ENCODE assay signal across 8 cellular contexts in the genomic region with DNA sequence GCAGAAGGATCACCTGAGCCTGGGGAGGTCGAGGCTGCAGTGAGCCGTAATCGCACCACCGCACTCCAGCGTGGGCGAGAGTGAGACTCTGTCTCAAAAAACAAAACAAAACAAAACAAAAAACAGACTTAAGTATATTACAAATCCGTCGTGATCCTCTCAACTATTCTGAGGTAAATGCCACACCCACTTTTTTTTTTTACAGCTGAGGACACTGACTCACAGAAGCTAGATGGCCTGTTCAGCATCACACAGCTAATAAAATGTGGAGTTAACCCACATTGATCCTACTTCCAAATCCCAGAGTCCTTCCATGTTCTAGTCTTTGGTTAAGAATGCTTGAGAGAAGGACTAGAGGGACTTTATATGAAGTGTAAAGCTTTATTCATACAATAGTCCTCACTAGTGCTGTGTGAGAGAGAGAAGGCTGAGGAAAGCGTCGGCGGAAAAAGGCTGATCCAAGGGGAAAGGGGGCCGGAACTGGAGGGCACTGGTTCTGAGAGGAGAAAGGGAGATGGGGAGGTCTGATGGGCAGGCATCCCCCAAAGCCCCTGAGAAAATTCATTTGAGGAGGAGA. TPM values are rescaled to one million over a fixed set of nuclear protein-coding genes. Genes with fewer than 3 reads are reported as not detected.
DNase-seq lines count a peak whose midpoint lies in the region; ATAC-seq, FAIRE-seq and TF ChIP-seq lines count a peak whose summit lies in the region.

No MANE protein-coding gene starts in this region.

- H3K36me3 ChIP-seq in DND-41 (ENCODE audit: insufficient read depth, low read length) = peaks cover 20% of the 10 kb centered on the region
- peaks cover 45% of the 10 kb centered on the region for H3K36me3 ChIP-seq in HUES48 (ENCODE audit: control insufficient read depth, insufficient read depth, low read length)
- peaks cover 9% of the 10 kb centered on the region; the same call in 1 of the 3 replicates for H3K36me3 ChIP-seq in K562 (ENCODE audit: control insufficient read depth, insufficient read depth, low read length)
- peaks cover 2% of the 10 kb centered on the region for H3K36me3 ChIP-seq in mesendoderm (ENCODE audit: control insufficient read depth, insufficient read depth, low read length)

- in situ Hi-C loops in K562 (cut with MboI) = no loop called here

- no peaks in the 10 kb centered on the region for H3K27me3 ChIP-seq in DND-41 (ENCODE audit: insufficient read depth, low read length, poor library complexity)
- H3K27me3 ChIP-seq in HUES48 (ENCODE audit: control insufficient read depth, insufficient read depth, low read length) = no peaks in the 10 kb centered on the region
- H3K27me3 ChIP-seq in K562 (ENCODE audit: control insufficient read depth in 2 of 2, insufficient read depth in 2 of 2, low read length in 2 of 2) = no peaks in the 10 kb centered on the region
- H3K27me3 ChIP-seq in mesendoderm (ENCODE audit: insufficient read depth, low read length, poor library complexity) = no peaks in the 10 kb centered on the region

- 31% methylated on average over 11 of the region's 12 CpGs for WGBS in K562 (ENCODE audit: insufficient coverage, low coverage, missing lambda C conversion rate)
- no CpG with 5 or more reads among the region's 12 CpGs for WGBS in mesendoderm (ENCODE audit: extremely low coverage, insufficient coverage, low lambda C conversion rate)

- ATAC-seq in DND-41 (ENCODE audit: insufficient read depth, low read depth) = no peak; the same call in 2 of the 3 replicates
- ATAC-seq in K562 = peak; percentile 61
- no peak for ATAC-seq in GM21390 (IDR thresholded peaks at IDR 0.05; ENCODE audit: unreplicated experiment)
- no peak for ATAC-seq in GM19324 (IDR thresholded peaks at IDR 0.05; ENCODE audit: low FRiP score, unreplicated experiment)
- no peak for ATAC-seq in GM18511 (IDR thresholded peaks at IDR 0.05; ENCODE audit: unreplicated experiment)

- TF ChIP-seq POLR2A in K562 (conservative IDR thresholded peaks at IDR 0.05) = no peak

- peaks cover 2% of the 10 kb centered on the region for H3K79me1 ChIP-seq in mesendoderm (ENCODE audit: low read length)

- CTCF ChIA-PET in K562 (lab: Yijun Ruan, JAX; ENCODE audit: low intra/inter-chr PET ratio) = no interaction called here

- TF ChIP-seq CTCF in DND-41 (IDR thresholded peaks at IDR 0.05; ENCODE audit: borderline replicate concordance, extremely low read depth, low read length, poor library complexity, severe bottlenecking) (no peak), K562 (IDR thresholded peaks at IDR 0.05 in 2 of 3, conservative IDR thresholded peaks at IDR 0.05 in 1 of 3; ENCODE audit: insufficient read depth in 2 of 3, low read depth in 1 of 3, low read length in 3 of 3) (no peak)

- no peaks in the 10 kb centered on the region for H4K20me1 ChIP-seq in DND-41 (ENCODE audit: insufficient read depth, low read length)
- H4K20me1 ChIP-seq in K562 (replicated peaks; ENCODE audit: control insufficient read depth, insufficient read depth, low read length) = no peaks in the 10 kb centered on the region

- TSS peak; percentile 91 for BruUV-seq in K562 (replicated peaks; lab: Mats Ljungman, UMichigan)

- intact Hi-C loops in K562 (cut with micrococcal nuclease) = no loop called here

- H3K4me1 ChIP-seq in DND-41 (ENCODE audit: insufficient read depth, low read length) (peaks cover 22% of the 10 kb centered on the region), HUES48 (ENCODE audit: control insufficient read depth, insufficient read depth, low read length) (no peaks in the 10 kb centered on the region), K562 (replicated peaks in 1 of 2; ENCODE audit: control insufficient read depth in 2 of 2, insufficient read depth in 2 of 2, low read length in 2 of 2) (peaks cover 0 to 9% of the 10 kb centered on the region in 2 experiments; a peak in 3 of 5 replicates), mesendoderm (ENCODE audit: control insufficient read depth, low read depth, low read length) (peaks cover 2% of the 10 kb centered on the region)

- H3K18ac ChIP-seq in mesendoderm (ENCODE audit: low read length) = no peak overlapping the region

- H3K9me1 ChIP-seq in K562 (ENCODE audit: control insufficient read depth, insufficient read depth, low read length) = no peaks in the 10 kb centered on the region

- no peak for TF ChIP-seq EP300 in K562 (IDR thresholded peaks at IDR 0.05; ENCODE audit: low read length)

- H3K56ac ChIP-seq in mesendoderm (ENCODE audit: low read length) = peak overlapping the region; percentile 97

- H4K5ac ChIP-seq in mesendoderm (ENCODE audit: low read length) = no peak overlapping the region

- POLR2A ChIA-PET in K562 (lab: Yijun Ruan, JAX) = interaction anchor here (0.6 to 1.9 kb wide), 4 partner anchors 11 to 39 kb away, joined by 3 to 8 read pairs (median 4); a partner anchor contains a TSS

- H3K79me2 ChIP-seq in DND-41 (ENCODE audit: insufficient read depth, low read length) = peaks cover 32% of the 10 kb centered on the region
- H3K79me2 ChIP-seq in K562 (ENCODE audit: control insufficient read depth, insufficient read depth, low read length) = peaks cover 15% of the 10 kb centered on the region
- peaks cover 2% of the 10 kb centered on the region for H3K79me2 ChIP-seq in mesendoderm (ENCODE audit: control insufficient read depth, insufficient read depth, low read length)

- H4K8ac ChIP-seq in mesendoderm (ENCODE audit: low read depth, low read length) = no peak overlapping the region

- H3K4me2 ChIP-seq in DND-41 (ENCODE audit: insufficient read depth, low read length) (peak overlapping the region; percentile 98), K562 (ENCODE audit: insufficient read depth, low read length) (peak overlapping the region; percentile 93), mesendoderm (ENCODE audit: low read length) (peak overlapping the region; percentile 3)

- no peak for TF ChIP-seq RAD21 in K562 (CRISPR knock-in tag; conservative IDR thresholded peaks at IDR 0.05 in 1 of 2, IDR thresholded peaks at IDR 0.05 in 1 of 2)

- H2BK5ac ChIP-seq in mesendoderm (ENCODE audit: low read length) = no peak overlapping the region

- no peak for DNase-seq in DND-41
- peak in 1 of 4 experiments; percentile 9 for DNase-seq in K562 (ENCODE audit: extremely low read depth in 1 of 4, low spot score in 3 of 4)
- peak; percentile 27 for DNase-seq in mesendoderm
- DNase-seq in midbrain (lab: John Stamatoyannopoulos, UW) = no peak

- no peak overlapping the region for H2BK120ac ChIP-seq in mesendoderm (ENCODE audit: low read depth, low read length)

- no peak overlapping the region for H2BK15ac ChIP-seq in mesendoderm (replicated peaks; ENCODE audit: low read depth)

- H3K27ac ChIP-seq in DND-41 (ENCODE audit: low read length) (peak overlapping the region; percentile 74), HUES48 (ENCODE audit: low read depth, low read length) (peak overlapping the region; percentile 85), K562 (ENCODE audit: extremely low read depth, low read depth, low read length) (peak overlapping the region; percentile 68), mesendoderm (ENCODE audit: low read depth, low read length) (no peak overlapping the region)

- H3K9ac ChIP-seq in DND-41 (ENCODE audit: low read depth, low read length) = peak overlapping the region; percentile 73
- H3K9ac ChIP-seq in HUES48 (ENCODE audit: low read depth, low read length) = peak overlapping the region; percentile 87
- H3K9ac ChIP-seq in K562 (ENCODE audit: insufficient read depth in 1 of 2, low read depth in 2 of 2, low read length in 2 of 2) = peak overlapping the region; percentile 71 to 97
- H3K9ac ChIP-seq in mesendoderm (ENCODE audit: low read length) = peak overlapping the region; percentile 84

- H3K23ac ChIP-seq in mesendoderm (ENCODE audit: low read length) = no peak overlapping the region

- H3K9me3 ChIP-seq in DND-41 (ENCODE audit: insufficient read depth, low read length, severe bottlenecking) (no peaks in the 10 kb centered on the region), HUES48 (ENCODE audit: control insufficient read depth, insufficient read depth, low read length) (no peaks in the 10 kb centered on the region), K562 (replicated peaks; ENCODE audit: control insufficient read depth, insufficient read depth, low read depth, low read length) (no peaks in the 10 kb centered on the region)

- no peak overlapping the region for H3K4ac ChIP-seq in mesendoderm (ENCODE audit: low read depth, low read length)

- H2AK5ac ChIP-seq in mesendoderm (ENCODE audit: low read length) = no peak overlapping the region

- H3K4me3 ChIP-seq in DND-41 (ENCODE audit: low read depth in 1 of 2, low read length in 2 of 2) = peak overlapping the region; percentile 94 to 96
- peak overlapping the region; percentile 87 for H3K4me3 ChIP-seq in HUES48 (ENCODE audit: low read depth, low read length)
- peak overlapping the region; percentile 66 for H3K4me3 ChIP-seq in K562
- peak overlapping the region; percentile 93 for H3K4me3 ChIP-seq in mesendoderm (ENCODE audit: low read length)

- no peak for FAIRE-seq in K562 (lab: Jason Lieb, UNC)

- H2AFZ ChIP-seq in DND-41 (ENCODE audit: low read depth, low read length) = peak overlapping the region; percentile 100
- peak overlapping the region; percentile 99 for H2AFZ ChIP-seq in K562 (ENCODE audit: low read depth, low read length)

RNA-seq across cellular contexts. Expression of a gene that starts 0.6 kb away (rescaled TPM):
- total RNA-seq in K562 (2011; cell fraction: chromatin; rRNA removed; ENCODE audit: low replicate concordance) = 12.4 and 31.3 TPM in 2 replicates
- total RNA-seq in K562 (2011; cell fraction: nucleolus; rRNA removed) = 21.2 and 25.3 TPM in 2 replicates
- total RNA-seq in K562 (2011; cell fraction: nucleoplasm; rRNA removed) = 14.1 and 22.4 TPM in 2 replicates
- 17.0 and 30.0 TPM in 2 replicates for total RNA-seq in K562 (2014; rRNA removed)
- total RNA-seq in K562 (2014; rRNA removed; fragmentation: Illumina TruSeq; extraction: Trizol) = 15.5 and 18.2 TPM in 2 replicates
- total RNA-seq in K562 (2015; rRNA removed; fragmentation: Illumina TruSeq; extraction: Trizol) = 15.3 and 24.6 TPM in 2 replicates
- 19.0 and 20.5 TPM in 2 replicates for total RNA-seq in K562 (2021)
- 45.9 and 49.8 TPM in 2 replicates for polyA plus RNA-seq in K562 (2011; rRNA removed)
- 24.3 and 40.6 TPM in 2 replicates for polyA plus RNA-seq in K562 (2011; cell fraction: cytosol; rRNA removed)
- 40.5 and 63.9 TPM in 2 replicates for polyA plus RNA-seq in K562 (2011; cell fraction: nucleus; rRNA removed)
- 16.7 and 22.6 TPM in 2 replicates for polyA plus RNA-seq in K562 (2012)
- 19.7 and 30.1 TPM in 2 replicates for polyA plus RNA-seq in K562 (2014; fragmentation: Illumina TruSeq; extraction: Trizol)
- 1 to 10 TPM; 2.3 to 10.0 TPM for polyA plus RNA-seq in K562 (2014; fragmentation: Nextera tagmentation; extraction: Ambion mirVana)
- polyA plus RNA-seq in K562 (2014; rRNA removed) = 26.5 and 26.6 TPM in 2 replicates
- polyA minus RNA-seq in K562 (2011; rRNA and poly(A)+ RNA removed) = 31.3 and 33.2 TPM in 2 replicates
- 6.3 and 21.5 TPM in 2 replicates for polyA minus RNA-seq in K562 (2011; cell fraction: cytosol; rRNA and poly(A)+ RNA removed)
- polyA minus RNA-seq in K562 (2011; cell fraction: nucleus; rRNA and poly(A)+ RNA removed) = 5.9 and 9.6 TPM in 2 replicates
- polyA plus RNA-seq in mesendoderm (2013, experiment 1 of 2) = 25.7 TPM
- polyA plus RNA-seq in mesendoderm (2013, experiment 2 of 2) = 24.8 TPM

RNA-seq across cellular contexts. Expression of a gene that starts 0.7 kb away (rescaled TPM):
- 93.3 and 145 TPM in 2 replicates for total RNA-seq in K562 (2011; cell fraction: chromatin; rRNA removed; ENCODE audit: low replicate concordance)
- 40.4 and 45.0 TPM in 2 replicates for total RNA-seq in K562 (2011; cell fraction: nucleolus; rRNA removed)
- 42.6 and 50.0 TPM in 2 replicates for total RNA-seq in K562 (2011; cell fraction: nucleoplasm; rRNA removed)
- total RNA-seq in K562 (2014; rRNA removed) = 3.8 and 5.2 TPM in 2 replicates
- 4.1 and 6.3 TPM in 2 replicates for total RNA-seq in K562 (2014; rRNA removed; fragmentation: Illumina TruSeq; extraction: Trizol)
- 4.1 and 4.5 TPM in 2 replicates for total RNA-seq in K562 (2015; rRNA removed; fragmentation: Illumina TruSeq; extraction: Trizol)
- 9.3 and 9.6 TPM in 2 replicates for total RNA-seq in K562 (2021)
- 12.4 and 22.4 TPM in 2 replicates for polyA plus RNA-seq in K562 (2011; rRNA removed)
- polyA plus RNA-seq in K562 (2011; cell fraction: cytosol; rRNA removed) = 9.2 and 11.0 TPM in 2 replicates
- 219 and 220 TPM in 2 replicates for polyA plus RNA-seq in K562 (2011; cell fraction: nucleus; rRNA removed)
- 5.5 and 8.3 TPM in 2 replicates for polyA plus RNA-seq in K562 (2012)
- 6.5 and 9.6 TPM in 2 replicates for polyA plus RNA-seq in K562 (2014; fragmentation: Illumina TruSeq; extraction: Trizol)
- polyA plus RNA-seq in K562 (2014; fragmentation: Nextera tagmentation; extraction: Ambion mirVana) = 1 to 10 TPM; 3.5 to 6.7 TPM
- 9.7 and 10.3 TPM in 2 replicates for polyA plus RNA-seq in K562 (2014; rRNA removed)
- polyA minus RNA-seq in K562 (2011; rRNA and poly(A)+ RNA removed) = 10.5 and 11.9 TPM in 2 replicates
- 5.3 and 6.7 TPM in 2 replicates for polyA minus RNA-seq in K562 (2011; cell fraction: cytosol; rRNA and poly(A)+ RNA removed)
- polyA minus RNA-seq in K562 (2011; cell fraction: nucleus; rRNA and poly(A)+ RNA removed) = 19.5 and 29.4 TPM in 2 replicates
- polyA plus RNA-seq in mesendoderm (2013, experiment 1 of 2) = 18.8 TPM
- 17.9 TPM for polyA plus RNA-seq in mesendoderm (2013, experiment 2 of 2)

RNA-seq across cellular contexts. Expression of a gene that starts 11.7 kb away (rescaled TPM):
- total RNA-seq in K562 (2011; cell fraction: chromatin; rRNA removed; ENCODE audit: low replicate concordance) = 85.6 and 126 TPM in 2 replicates
- 75.8 and 79.0 TPM in 2 replicates for total RNA-seq in K562 (2011; cell fraction: nucleolus; rRNA removed)
- 81.7 and 82.7 TPM in 2 replicates for total RNA-seq in K562 (2011; cell fraction: nucleoplasm; rRNA removed)
- total RNA-seq in K562 (2014; rRNA removed) (41.1 and 43.6 TPM in 2 replicates), K562 (2014; rRNA removed; fragmentation: Illumina TruSeq; extraction: Trizol) (33.9 and 37.6 TPM in 2 replicates), K562 (2015; rRNA removed; fragmentation: Illumina TruSeq; extraction: Trizol) (43.8 and 46.9 TPM in 2 replicates), K562 (2021) (52.6 and 56.7 TPM in 2 replicates)
- polyA plus RNA-seq in K562 (2011; rRNA removed) (55.1 and 56.7 TPM in 2 replicates), K562 (2014; fragmentation: Illumina TruSeq; extraction: Trizol) (48.0 and 61.3 TPM in 2 replicates), K562 (2014; fragmentation: Nextera tagmentation; extraction: Ambion mirVana) (100 to 1,000 TPM in 1 of 2 experiments, 10 to 100 TPM in 1; 83.2 to 103 TPM), K562 (2014; rRNA removed) (64.8 and 72.7 TPM in 2 replicates)
- polyA plus RNA-seq in K562 (2011; cell fraction: cytosol; rRNA removed) = 69.3 and 108 TPM in 2 replicates
- 162 and 234 TPM in 2 replicates for polyA plus RNA-seq in K562 (2011; cell fraction: nucleus; rRNA removed)
- polyA plus RNA-seq in K562 (2012) = 40.2 and 56.5 TPM in 2 replicates
- polyA minus RNA-seq in K562 (2011; rRNA and poly(A)+ RNA removed) = 31.4 and 41.5 TPM in 2 replicates
- 16.0 and 28.2 TPM in 2 replicates for polyA minus RNA-seq in K562 (2011; cell fraction: cytosol; rRNA and poly(A)+ RNA removed)
- 27.7 and 35.0 TPM in 2 replicates for polyA minus RNA-seq in K562 (2011; cell fraction: nucleus; rRNA and poly(A)+ RNA removed)
- 30.3 TPM for polyA plus RNA-seq in mesendoderm (2013, experiment 1 of 2)
- 31.5 TPM for polyA plus RNA-seq in mesendoderm (2013, experiment 2 of 2)

RNA-seq across cellular contexts. Expression of a gene that starts 11.7 kb away (rescaled TPM):
- 24.0 and 65.8 TPM in 2 replicates for total RNA-seq in K562 (2011; cell fraction: chromatin; rRNA removed; ENCODE audit: low replicate concordance)
- total RNA-seq in K562 (2011; cell fraction: nucleolus; rRNA removed) = 35.1 and 47.0 TPM in 2 replicates
- total RNA-seq in K562 (2011; cell fraction: nucleoplasm; rRNA removed) = 30.9 and 31.5 TPM in 2 replicates
- 8.1 and 13.8 TPM in 2 replicates for total RNA-seq in K562 (2014; rRNA removed)
- total RNA-seq in K562 (2014; rRNA removed; fragmentation: Illumina TruSeq; extraction: Trizol) = 4.0 and 4.1 TPM in 2 replicates
- 4.5 and 5.2 TPM in 2 replicates for total RNA-seq in K562 (2015; rRNA removed; fragmentation: Illumina TruSeq; extraction: Trizol)
- total RNA-seq in K562 (2021) = 25.4 and 26.1 TPM in 2 replicates
- 2.4 and 4.2 TPM in 2 replicates for polyA plus RNA-seq in K562 (2011; rRNA removed)
- polyA plus RNA-seq in K562 (2011; cell fraction: cytosol; rRNA removed) = 3.5 and 4.3 TPM in 2 replicates
- 12.9 and 32.2 TPM in 2 replicates for polyA plus RNA-seq in K562 (2011; cell fraction: nucleus; rRNA removed)
- polyA plus RNA-seq in K562 (2012) = 8.3 and 9.9 TPM in 2 replicates
- 12.2 and 12.9 TPM in 2 replicates for polyA plus RNA-seq in K562 (2014; fragmentation: Illumina TruSeq; extraction: Trizol)
- 1 to 10 TPM in 1 of 2 experiments, under 1 TPM in 1; 0.50 to 1.3 TPM for polyA plus RNA-seq in K562 (2014; fragmentation: Nextera tagmentation; extraction: Ambion mirVana)
- 7.0 and 7.3 TPM in 2 replicates for polyA plus RNA-seq in K562 (2014; rRNA removed)
- 6.0 and 6.3 TPM in 2 replicates for polyA minus RNA-seq in K562 (2011; rRNA and poly(A)+ RNA removed)
- polyA minus RNA-seq in K562 (2011; cell fraction: cytosol; rRNA and poly(A)+ RNA removed) = 9.3 and 9.6 TPM in 2 replicates
- polyA minus RNA-seq in K562 (2011; cell fraction: nucleus; rRNA and poly(A)+ RNA removed) = 20.1 and 24.5 TPM in 2 replicates
- 22.4 TPM for polyA plus RNA-seq in mesendoderm (2013, experiment 1 of 2)
- polyA plus RNA-seq in mesendoderm (2013, experiment 2 of 2) = 23.2 TPM

RNA-seq across cellular contexts. Expression of a gene that starts 39.5 kb away (rescaled TPM):
- 112 and 166 TPM in 2 replicates for total RNA-seq in K562 (2011; cell fraction: chromatin; rRNA removed; ENCODE audit: low replicate concordance)
- 66.4 and 72.5 TPM in 2 replicates for total RNA-seq in K562 (2011; cell fraction: nucleolus; rRNA removed)
- 68.0 and 77.2 TPM in 2 replicates for total RNA-seq in K562 (2011; cell fraction: nucleoplasm; rRNA removed)
- 12.6 and 26.0 TPM in 2 replicates for total RNA-seq in K562 (2014; rRNA removed)
- 19.6 and 21.5 TPM in 2 replicates for total RNA-seq in K562 (2014; rRNA removed; fragmentation: Illumina TruSeq; extraction: Trizol)
- total RNA-seq in K562 (2015; rRNA removed; fragmentation: Illumina TruSeq; extraction: Trizol) = 19.9 and 20.2 TPM in 2 replicates
- total RNA-seq in K562 (2021) = 46.3 and 53.2 TPM in 2 replicates
- 41.4 and 49.7 TPM in 2 replicates for polyA plus RNA-seq in K562 (2011; rRNA removed)
- 34.6 and 41.2 TPM in 2 replicates for polyA plus RNA-seq in K562 (2011; cell fraction: cytosol; rRNA removed)
- 145 and 169 TPM in 2 replicates for polyA plus RNA-seq in K562 (2011; cell fraction: nucleus; rRNA removed)
- polyA plus RNA-seq in K562 (2012) = 26.2 and 40.2 TPM in 2 replicates
- 56.8 and 67.5 TPM in 2 replicates for polyA plus RNA-seq in K562 (2014; fragmentation: Illumina TruSeq; extraction: Trizol)
- 10 to 100 TPM; 20.3 to 30.8 TPM for polyA plus RNA-seq in K562 (2014; fragmentation: Nextera tagmentation; extraction: Ambion mirVana)
- 24.5 and 35.3 TPM in 2 replicates for polyA plus RNA-seq in K562 (2014; rRNA removed)
- polyA minus RNA-seq in K562 (2011; rRNA and poly(A)+ RNA removed) = 42.0 and 59.3 TPM in 2 replicates
- 21.1 and 24.5 TPM in 2 replicates for polyA minus RNA-seq in K562 (2011; cell fraction: cytosol; rRNA and poly(A)+ RNA removed)
- 40.5 and 51.9 TPM in 2 replicates for polyA minus RNA-seq in K562 (2011; cell fraction: nucleus; rRNA and poly(A)+ RNA removed)
- 71.1 TPM for polyA plus RNA-seq in mesendoderm (2013, experiment 1 of 2)
- 71.0 TPM for polyA plus RNA-seq in mesendoderm (2013, experiment 2 of 2)

Comparison
In these comparisons a context has a peak if more than half of its experiments do, and no peak if none do; other contexts are left out.
1. H3K4me2 ChIP-seq: peak in every context shown above with its lines; median percentile 98 in DND-41; 93 in K562; 3 in mesendoderm.